ENCODE assay signal across 8 cellular contexts in the genomic region with DNA sequence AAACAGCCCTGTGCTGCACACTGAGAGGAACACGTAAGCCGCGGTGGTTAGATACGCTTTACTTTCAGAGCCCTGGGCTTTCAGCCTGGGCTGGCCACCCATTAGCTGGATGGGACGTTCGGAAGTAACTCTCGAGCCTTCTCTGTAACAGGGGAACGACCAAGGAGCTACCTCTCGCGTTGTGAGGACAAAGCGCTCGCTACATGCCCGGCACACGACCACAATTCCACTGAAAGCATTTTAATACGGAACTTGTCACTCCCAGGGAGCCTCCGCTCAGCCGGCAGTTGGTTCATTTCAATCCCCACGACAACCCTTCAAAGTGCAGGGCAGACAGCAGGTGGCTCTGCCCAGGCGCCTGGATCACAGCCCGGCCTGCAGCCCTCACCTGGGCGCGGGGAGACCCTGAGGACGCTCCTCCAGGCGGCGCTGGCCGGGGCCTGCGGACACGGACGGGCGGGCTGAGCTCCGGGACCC. TPM values are rescaled to one million over a fixed set of nuclear protein-coding genes. Genes with fewer than 3 reads are reported as not detected.
DNase-seq lines count a peak whose midpoint lies in the region; ATAC-seq, FAIRE-seq and TF ChIP-seq lines count a peak whose summit lies in the region.

No MANE protein-coding gene starts in this region.

- ATAC-seq in A549 (peak; percentile 18 to 28), GM18907 (IDR thresholded peaks at IDR 0.05; ENCODE audit: unreplicated experiment) (peak; percentile 20)

- TF ChIP-seq CTCF in A549 (IDR thresholded peaks at IDR 0.05) (0 out of 3 replicates have a peak, but pooled peaks have one; percentile 6), HL-60 (IDR thresholded peaks at IDR 0.05; ENCODE audit: insufficient read depth, low read length) (no peak), keratinocyte (optimal IDR thresholded peaks at IDR 0.05 in 1 of 3, IDR thresholded peaks at IDR 0.05 in 1 of 3, conservative IDR thresholded peaks at IDR 0.05 in 1 of 3; ENCODE audit: extremely low read depth in 1 of 3, insufficient read depth in 2 of 3, low read length in 3 of 3) (no peak)

- peaks cover 9% of the 10 kb centered on the region for H4K20me1 ChIP-seq in keratinocyte (ENCODE audit: control insufficient read depth, extremely low read depth, insufficient read depth, low read length)

- FAIRE-seq in A549 (lab: Jason Lieb, UNC) (no peak), keratinocyte (lab: Jason Lieb, UNC) (no peak)

- no peaks in the 10 kb centered on the region for H3K9me1 ChIP-seq in keratinocyte (ENCODE audit: control insufficient read depth, extremely low read depth, insufficient read depth, low read length)

- no peak for TF ChIP-seq EP300 in A549 (IDR thresholded peaks at IDR 0.05)

- H3K27me3 ChIP-seq in HL-60 (ENCODE audit: insufficient read depth, poor library complexity, severe bottlenecking) (no peaks in the 10 kb centered on the region), keratinocyte (ENCODE audit: control insufficient read depth, extremely low read depth, insufficient read depth, low read length) (no peaks in the 10 kb centered on the region), subcutaneous abdominal adipose tissue (ENCODE audit: control insufficient read depth in 5 of 5, insufficient read depth in 4 of 5, low read length in 5 of 5) (no peaks in the 10 kb centered on the region)

- DNase-seq in A549 (ENCODE audit: low read depth in 1 of 2, low spot score in 1 of 2) (no peak), HL-60 (ENCODE audit: low read depth in 1 of 2, low spot score in 1 of 2) (no peak), keratinocyte (ENCODE audit: low read depth, low spot score) (no peak), hippocampal formation (lab: John Stamatoyannopoulos, UW) (no peak), GM19240 (ENCODE audit: insufficient read length, low spot score) (no peak)

- peak overlapping the region; percentile 82 to 94 for H3K27ac ChIP-seq in A549
- H3K27ac ChIP-seq in HL-60 (replicated peaks), result peak overlapping the region; percentile 84
- peak overlapping the region; percentile 10 for H3K27ac ChIP-seq in adipose tissue (ENCODE audit: low read depth, low read length)
- H3K27ac ChIP-seq in keratinocyte (ENCODE audit: control insufficient read depth, insufficient read depth, low read length), result peak overlapping the region; percentile 49
- no peak overlapping the region for H3K27ac ChIP-seq in subcutaneous abdominal adipose tissue (ENCODE audit: low read depth, low read length)

- H3K4me2 ChIP-seq in A549, result peak overlapping the region; percentile 91
- peak overlapping the region; percentile 68 for H3K4me2 ChIP-seq in keratinocyte (ENCODE audit: control insufficient read depth, extremely low read depth, insufficient read depth, low read depth, low read length)

- no peak overlapping the region for H2AFZ ChIP-seq in keratinocyte (ENCODE audit: control insufficient read depth, low read length)

- H3K4me1 ChIP-seq in A549, result peaks cover 14% of the 10 kb centered on the region; the same call in 1 of the 3 replicates
- H3K4me1 ChIP-seq in keratinocyte (ENCODE audit: control insufficient read depth, extremely low read depth, insufficient read depth, low read length), result peaks cover 19% of the 10 kb centered on the region
- peaks cover 2 to 57% (median 37%) of the 10 kb centered on the region in 5 donors for H3K4me1 ChIP-seq in subcutaneous abdominal adipose tissue (ENCODE audit: control insufficient read depth in 5 of 5, insufficient read depth in 5 of 5, low read length in 5 of 5)

- H3K36me3 ChIP-seq in keratinocyte (ENCODE audit: control insufficient read depth in 2 of 2, extremely low read depth in 1 of 2, insufficient read depth in 2 of 2, low read length in 2 of 2) (peaks cover 28 to 29% of the 10 kb centered on the region in 2 experiments), subcutaneous abdominal adipose tissue (ENCODE audit: control insufficient read depth in 5 of 5, insufficient read depth in 5 of 5, low read length in 5 of 5) (peaks cover 1 to 65% (median 37%) of the 10 kb centered on the region in 5 donors)

- TF ChIP-seq POLR2A in A549 (IDR thresholded peaks at IDR 0.05; ENCODE audit: low read length), result no peak

- peak overlapping the region; percentile 64 for H3K4me3 ChIP-seq in A549
- H3K4me3 ChIP-seq in HL-60 (replicated peaks; ENCODE audit: insufficient read depth, low read length), result peak overlapping the region; percentile 70
- peak overlapping the region; percentile 79 to 87 (median 83) for H3K4me3 ChIP-seq in keratinocyte (ENCODE audit: control insufficient read depth in 2 of 3, extremely low read depth in 1 of 3, insufficient read depth in 2 of 3, low read depth in 1 of 3, low read length in 3 of 3)
- peak overlapping the region; percentile 72 to 88 (median 78) for H3K4me3 ChIP-seq in subcutaneous abdominal adipose tissue (ENCODE audit: low read depth in 1 of 5, low read length in 5 of 5)

- dilution Hi-C loops in keratinocyte (cut with MboI; ENCODE audit: extremely low pct_ligation_motif_present, low sequenced_read_pairs), result no loop called here

- WGBS in A549 (ENCODE audit: missing lambda C conversion rate), result 2% methylated on average over 18 of the region's 31 CpGs
- 0 to 1% (median 1%) methylated on average over 31 of the region's 31 CpGs for WGBS in adipose tissue, 3 donors

- H3K79me2 ChIP-seq in keratinocyte (ENCODE audit: control insufficient read depth, insufficient read depth, low read length), result peaks cover 33% of the 10 kb centered on the region

- POLR2A ChIA-PET in A549 (lab: Yijun Ruan, JAX), result interaction anchor here (0.6 to 2.0 kb wide), 6 partner anchors 8 to 326 kb away, joined by 3 to 27 read pairs (median 4); a partner anchor contains a TSS

- no peak for TF ChIP-seq RAD21 in A549 (conservative IDR thresholded peaks at IDR 0.05 in 1 of 2, IDR thresholded peaks at IDR 0.05 in 1 of 2)

- CTCF ChIA-PET in A549 (lab: Yijun Ruan, JAX), result interaction anchor here (0.6 to 7.5 kb wide), 7 partner anchors 14 to 248 kb away, joined by 3 to 59 read pairs (median 3); no protein-coding TSS in a partner anchor

- H3K9me3 ChIP-seq in A549, result no peaks in the 10 kb centered on the region
- no peaks in the 10 kb centered on the region for H3K9me3 ChIP-seq in keratinocyte (ENCODE audit: control insufficient read depth, low read depth, low read length)
- peaks cover 0 to 2% (median 0%) of the 10 kb centered on the region in 5 donors for H3K9me3 ChIP-seq in subcutaneous abdominal adipose tissue (ENCODE audit: control insufficient read depth in 5 of 5, low read length in 5 of 5)

- peak overlapping the region; percentile 80 for H3K9ac ChIP-seq in keratinocyte (ENCODE audit: control insufficient read depth, extremely low read depth, insufficient read depth, low read length)
- H3K9ac ChIP-seq in subcutaneous abdominal adipose tissue (ENCODE audit: low read length in 5 of 5), result peak overlapping the region in 4 of 5 donors; percentile 79 to 87 (median 84)

RNA-seq across cellular contexts. Expression of a gene that starts 0.4 kb away (rescaled TPM):
- polyA plus RNA-seq in A549 (2011; rRNA removed) (47.5 and 63.0 TPM in 2 replicates), A549 (2017; fragmentation: RNase III; extraction: RNeasy Plus Mini Kit Qiagen cat#74134 plus additional on column Dnase treatment) (25.3 to 28.6 TPM (median 27.7 TPM) in 3 replicates), adipose tissue (10 to 100 TPM; 63.5 to 95.3 (median 75.0) TPM), keratinocyte (31.1 to 34.0 TPM (median 32.9 TPM) in 3 replicates)
- polyA plus RNA-seq in A549 (2012; cell fraction: cytosol; rRNA removed), result 28.8 and 32.5 TPM in 2 replicates
- polyA plus RNA-seq in A549 (2012; cell fraction: nucleus; rRNA removed), result 31.7 and 33.8 TPM in 2 replicates
- polyA minus RNA-seq in A549 (2011; rRNA and poly(A)+ RNA removed), result 19.5 and 29.0 TPM in 2 replicates
- polyA plus RNA-seq in keratinocyte (2011; ENCODE audit: low read depth), result 18.6 TPM
- 29.0 and 29.1 TPM in 2 replicates for polyA plus RNA-seq in keratinocyte (2011; cell fraction: cytosol; rRNA removed)
- 23.9 and 24.3 TPM in 2 replicates for polyA plus RNA-seq in keratinocyte (2011; cell fraction: nucleus; rRNA removed)
- polyA plus RNA-seq in keratinocyte (2012; ENCODE audit: low replicate concordance), result 28.9 and 30.4 TPM in 2 replicates
- 13.5 to 15.6 TPM (median 15.2 TPM) in 3 replicates for polyA minus RNA-seq in keratinocyte
- 11.5 TPM for polyA minus RNA-seq in keratinocyte (2011; cell fraction: cytosol; rRNA and poly(A)+ RNA removed)
- 5.4 and 6.2 TPM in 2 replicates for polyA minus RNA-seq in keratinocyte (2011; cell fraction: nucleus; rRNA and poly(A)+ RNA removed)

RNA-seq across cellular contexts. Expression of a gene that starts 0.4 kb away (rescaled TPM):
- polyA plus RNA-seq in A549 (2011; rRNA removed) (15.4 and 25.2 TPM in 2 replicates), A549 (2017; fragmentation: RNase III; extraction: RNeasy Plus Mini Kit Qiagen cat#74134 plus additional on column Dnase treatment) (34.9 to 36.9 TPM (median 35.6 TPM) in 3 replicates), adipose tissue (10 to 100 TPM; 21.9 to 32.1 (median 27.8) TPM), keratinocyte (21.2 to 29.0 TPM (median 28.2 TPM) in 3 replicates)
- polyA plus RNA-seq in A549 (2012; cell fraction: cytosol; rRNA removed), result 56.1 and 56.8 TPM in 2 replicates
- 26.9 and 34.3 TPM in 2 replicates for polyA plus RNA-seq in A549 (2012; cell fraction: nucleus; rRNA removed)
- 8.1 and 8.4 TPM in 2 replicates for polyA minus RNA-seq in A549 (2011; rRNA and poly(A)+ RNA removed)
- polyA plus RNA-seq in keratinocyte (2011; ENCODE audit: low read depth), result 26.6 TPM
- 21.7 and 46.2 TPM in 2 replicates for polyA plus RNA-seq in keratinocyte (2011; cell fraction: cytosol; rRNA removed)
- 10.8 and 13.1 TPM in 2 replicates for polyA plus RNA-seq in keratinocyte (2011; cell fraction: nucleus; rRNA removed)
- polyA plus RNA-seq in keratinocyte (2012; ENCODE audit: low replicate concordance), result 38.6 and 45.6 TPM in 2 replicates
- polyA minus RNA-seq in keratinocyte, result 7.5 to 19.6 TPM (median 10.1 TPM) in 3 replicates
- polyA minus RNA-seq in keratinocyte (2011; cell fraction: cytosol; rRNA and poly(A)+ RNA removed), result 34.5 TPM
- polyA minus RNA-seq in keratinocyte (2011; cell fraction: nucleus; rRNA and poly(A)+ RNA removed), result 5.5 and 5.9 TPM in 2 replicates

RNA-seq across cellular contexts. Expression of a gene that starts 7.9 kb away (rescaled TPM):
- polyA plus RNA-seq in A549 (2011; rRNA removed), result 2,218 and 2,405 TPM in 2 replicates
- polyA plus RNA-seq in A549 (2012; cell fraction: cytosol; rRNA removed), result 3,633 and 4,197 TPM in 2 replicates
- polyA plus RNA-seq in A549 (2012; cell fraction: nucleus; rRNA removed), result 1,837 and 2,384 TPM in 2 replicates
- polyA plus RNA-seq in A549 (2017; fragmentation: RNase III; extraction: RNeasy Plus Mini Kit Qiagen cat#74134 plus additional on column Dnase treatment), result 2,511 to 2,766 TPM (median 2,608 TPM) in 3 replicates
- 1,872 and 2,628 TPM in 2 replicates for polyA minus RNA-seq in A549 (2011; rRNA and poly(A)+ RNA removed)
- 1,000 to 10,000 TPM; 2,933 to 4,055 (median 3,432) TPM for polyA plus RNA-seq in adipose tissue
- polyA plus RNA-seq in keratinocyte, result 2,394 to 3,298 TPM (median 2,684 TPM) in 3 replicates
- 1,320 TPM for polyA plus RNA-seq in keratinocyte (2011; ENCODE audit: low read depth)
- polyA plus RNA-seq in keratinocyte (2011; cell fraction: cytosol; rRNA removed), result 3,782 and 4,157 TPM in 2 replicates
- 1,072 and 1,201 TPM in 2 replicates for polyA plus RNA-seq in keratinocyte (2011; cell fraction: nucleus; rRNA removed)
- polyA plus RNA-seq in keratinocyte (2012; ENCODE audit: low replicate concordance), result 2,384 and 2,909 TPM in 2 replicates
- polyA minus RNA-seq in keratinocyte, result 1,498 to 3,012 TPM (median 2,133 TPM) in 3 replicates
- 1,283 TPM for polyA minus RNA-seq in keratinocyte (2011; cell fraction: cytosol; rRNA and poly(A)+ RNA removed)
- 279 and 333 TPM in 2 replicates for polyA minus RNA-seq in keratinocyte (2011; cell fraction: nucleus; rRNA and poly(A)+ RNA removed)

RNA-seq across cellular contexts. Expression of a gene that starts 8.0 kb away (rescaled TPM):
- polyA plus RNA-seq in A549 (2011; rRNA removed) (15.7 and 18.4 TPM in 2 replicates), A549 (2017; fragmentation: RNase III; extraction: RNeasy Plus Mini Kit Qiagen cat#74134 plus additional on column Dnase treatment) (20.4 to 22.8 TPM (median 22.0 TPM) in 3 replicates), adipose tissue (10 to 100 TPM in 2 of 3 donors, 1 to 10 TPM in 1; 8.6 to 15.9 (median 13.1) TPM), keratinocyte (15.3 to 25.6 TPM (median 15.9 TPM) in 3 replicates)
- 30.9 and 37.1 TPM in 2 replicates for polyA plus RNA-seq in A549 (2012; cell fraction: cytosol; rRNA removed)
- 49.7 and 50.6 TPM in 2 replicates for polyA plus RNA-seq in A549 (2012; cell fraction: nucleus; rRNA removed)
- polyA minus RNA-seq in A549 (2011; rRNA and poly(A)+ RNA removed), result 32.2 and 42.8 TPM in 2 replicates
- polyA plus RNA-seq in keratinocyte (2011; ENCODE audit: low read depth), result 3.0 TPM
- 10.8 and 18.5 TPM in 2 replicates for polyA plus RNA-seq in keratinocyte (2011; cell fraction: cytosol; rRNA removed)
- polyA plus RNA-seq in keratinocyte (2011; cell fraction: nucleus; rRNA removed), result 28.7 and 31.8 TPM in 2 replicates
- polyA plus RNA-seq in keratinocyte (2012; ENCODE audit: low replicate concordance), result 7.5 and 16.9 TPM in 2 replicates
- 17.5 to 36.0 TPM (median 33.2 TPM) in 3 replicates for polyA minus RNA-seq in keratinocyte
- polyA minus RNA-seq in keratinocyte (2011; cell fraction: cytosol; rRNA and poly(A)+ RNA removed), result 17.3 TPM
- polyA minus RNA-seq in keratinocyte (2011; cell fraction: nucleus; rRNA and poly(A)+ RNA removed), result 10.7 and 12.0 TPM in 2 replicates

RNA-seq across cellular contexts. Expression of a gene that starts 19.9 kb away (rescaled TPM):
- polyA plus RNA-seq in A549 (2011; rRNA removed), result 7.1 and 10.5 TPM in 2 replicates
- 21.8 and 29.4 TPM in 2 replicates for polyA plus RNA-seq in A549 (2012; cell fraction: cytosol; rRNA removed)
- 32.6 and 37.4 TPM in 2 replicates for polyA plus RNA-seq in A549 (2012; cell fraction: nucleus; rRNA removed)
- 23.0 to 26.8 TPM (median 25.1 TPM) in 3 replicates for polyA plus RNA-seq in A549 (2017; fragmentation: RNase III; extraction: RNeasy Plus Mini Kit Qiagen cat#74134 plus additional on column Dnase treatment)
- polyA minus RNA-seq in A549 (2011; rRNA and poly(A)+ RNA removed), result 2.4 and 2.8 TPM in 2 replicates
- 10 to 100 TPM; 14.1 to 21.7 (median 14.1) TPM for polyA plus RNA-seq in adipose tissue
- polyA plus RNA-seq in keratinocyte, result 11.8 to 13.0 TPM (median 12.4 TPM) in 3 replicates
- polyA plus RNA-seq in keratinocyte (2011; ENCODE audit: low read depth), result 5.7 TPM
- 5.7 and 15.4 TPM in 2 replicates for polyA plus RNA-seq in keratinocyte (2011; cell fraction: cytosol; rRNA removed)
- polyA plus RNA-seq in keratinocyte (2011; cell fraction: nucleus; rRNA removed), result 16.9 and 26.8 TPM in 2 replicates
- polyA plus RNA-seq in keratinocyte (2012; ENCODE audit: low replicate concordance), result 7.4 and 26.1 TPM in 2 replicates
- polyA minus RNA-seq in keratinocyte, result 3.5 to 9.2 TPM (median 4.1 TPM) in 3 replicates
- polyA minus RNA-seq in keratinocyte (2011; cell fraction: cytosol; rRNA and poly(A)+ RNA removed), result 17.3 TPM
- 6.2 and 7.8 TPM in 2 replicates for polyA minus RNA-seq in keratinocyte (2011; cell fraction: nucleus; rRNA and poly(A)+ RNA removed)
